ENCODE assay signal across 8 cellular contexts in the genomic region with DNA sequence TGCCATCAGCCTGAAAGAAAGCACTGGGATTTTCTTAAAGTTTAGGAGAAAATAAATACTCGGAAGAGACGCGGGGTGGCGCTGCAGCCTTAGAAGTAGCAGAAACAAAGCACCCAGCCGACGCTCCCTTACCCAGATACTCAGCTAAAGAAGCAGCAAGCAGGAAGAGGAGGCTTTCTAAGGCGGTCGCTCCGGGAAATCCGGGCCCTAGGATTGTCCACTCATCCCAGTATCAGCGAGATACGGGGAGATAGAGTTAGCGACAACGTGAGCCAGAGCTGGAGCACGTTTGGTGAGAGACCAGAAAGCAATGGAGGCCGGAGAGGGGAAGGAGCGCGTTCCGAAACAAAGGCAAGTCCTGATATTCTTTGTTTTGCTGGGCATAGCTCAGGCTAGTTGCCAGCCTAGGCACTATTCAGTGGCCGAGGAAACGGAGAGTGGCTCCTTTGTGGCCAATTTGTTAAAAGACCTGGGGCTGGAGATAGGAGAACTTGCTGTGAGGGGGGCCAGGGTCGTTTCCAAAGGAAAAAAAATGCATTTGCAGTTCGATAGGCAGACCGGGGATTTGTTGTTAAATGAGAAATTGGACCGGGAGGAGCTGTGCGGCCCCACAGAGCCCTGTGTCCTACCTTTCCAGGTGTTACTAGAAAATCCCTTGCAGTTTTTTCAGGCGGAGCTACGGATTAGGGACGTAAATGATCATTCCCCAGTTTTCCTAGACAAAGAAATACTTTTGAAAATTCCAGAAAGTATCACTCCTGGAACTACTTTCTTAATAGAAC. TPM values are rescaled to one million over a fixed set of nuclear protein-coding genes. Genes with fewer than 3 reads are reported as not detected.
DNase-seq lines count a peak whose midpoint lies in the region; ATAC-seq and TF ChIP-seq lines count a peak whose summit lies in the region.

A gene (plus strand): TSS at position 135 of the 782 bp plus-strand sequence. CDS start 176 bp downstream, at position 311.

- peak within 1 kb of the TSS; percentile 74 for H3K4me3 Mint-ChIP-seq in MCF 10A (ENCODE audit: unreplicated experiment)

- TSS peak; percentile 58 for BruUV-seq in MCF 10A (replicated peaks; lab: Mats Ljungman, UMichigan)

- peaks cover 24% of the 10 kb centered on the region for H3K9me3 Mint-ChIP-seq in MCF 10A (ENCODE audit: unreplicated experiment)

- peak; percentile 58 for TF ChIP-seq CTCF in MCF 10A (IDR thresholded peaks at IDR 0.05; ENCODE audit: unreplicated experiment)
- TF ChIP-seq CTCF in kidney epithelial cell (IDR thresholded peaks at IDR 0.05; ENCODE audit: insufficient read depth, low read length, poor library complexity, severe bottlenecking), result no peak
- peak; percentile 36 for TF ChIP-seq CTCF in upper lobe of right lung (IDR thresholded peaks at IDR 0.05)

- peak; percentile 53 for ATAC-seq in upper lobe of right lung

- no peaks in the 10 kb centered on the region for H3K36me3 Mint-ChIP-seq in MCF 10A (ENCODE audit: insufficient read depth, unreplicated experiment)

- intact Hi-C loops in MCF 10A (cut with micrococcal nuclease) (loop anchor here (2.0 kb wide), 1 partner anchor 466 kb away; no protein-coding TSS in a partner anchor), upper lobe of right lung (cut with DNase I) (no loop called here)

- H3K27me3 ChIP-seq in kidney epithelial cell (ENCODE audit: control insufficient read depth, insufficient read depth, low read length) (no peaks in the 10 kb centered on the region), upper lobe of right lung (peaks cover 11% of the 10 kb centered on the region)

- H3K27ac Mint-ChIP-seq in MCF 10A (ENCODE audit: low read depth, unreplicated experiment), result peak within 1 kb of the TSS; percentile 89

- H3K27ac ChIP-seq in upper lobe of right lung, result no peak within 1 kb of the TSS

- no peaks in the 10 kb centered on the region for H3K4me1 Mint-ChIP-seq in MCF 10A (ENCODE audit: insufficient read depth, unreplicated experiment)

- H3K4me3 ChIP-seq in kidney epithelial cell (ENCODE audit: low read depth, low read length) (peak within 1 kb of the TSS; percentile 17), upper lobe of right lung (peak within 1 kb of the TSS; percentile 36)

- H3K4me1 ChIP-seq in upper lobe of right lung, result no peaks in the 10 kb centered on the region

- no peaks in the 10 kb centered on the region for H3K27me3 Mint-ChIP-seq in MCF 10A (ENCODE audit: insufficient read depth, unreplicated experiment)

- H3K36me3 ChIP-seq in kidney epithelial cell (ENCODE audit: control insufficient read depth, insufficient read depth, low read length), result no peaks in the 10 kb centered on the region
- H3K36me3 ChIP-seq in upper lobe of right lung, result no peaks in the 10 kb centered on the region

- POLR2A ChIA-PET in MCF 10A (lab: Yijun Ruan, JAX), result no interaction called here

- CTCF ChIA-PET in MCF 10A (lab: Yijun Ruan, JAX), result interaction anchor here (0.6 to 1.9 kb wide), 5 partner anchors 11 to 469 kb away, joined by 3 to 10 read pairs (median 4); a partner anchor contains a TSS

- DNase-seq in GM03348 (ENCODE audit: low spot score) (peak; percentile 75), NCI-H446 treated with DMSO at 0.1 percent for 48 hours (lab: John Stamatoyannopoulos, UW) (peak; percentile 64), MCF 10A (ENCODE audit: unreplicated experiment) (peak; percentile 70), kidney epithelial cell (ENCODE audit: low read depth) (no peak), upper lobe of right lung (no peak), activated gamma-delta T cell (lab: John Stamatoyannopoulos, UW) (no peak)
- DNase-seq in stimulated activated CD4-positive, alpha-beta T cell treated with anti-CD3 and anti-CD28 coated beads, Interleukin-4, amount 100 ng/mL, for 24 hours, result no peak
- no peak for DNase-seq in activated CD8-positive, alpha-beta memory T cell treated with anti-CD3 and anti-CD28 coated beads, Interleukin-2, amount 50 U/mL, for 48 hours

- H3K9me3 ChIP-seq in upper lobe of right lung, result peaks cover 4% of the 10 kb centered on the region

RNA-seq across cellular contexts. Expression of the gene that starts here (rescaled TPM):
- total RNA-seq in MCF 10A (2022) (2.4 and 2.6 TPM in 2 replicates), kidney epithelial cell (5.7 and 5.8 TPM in 2 replicates), upper lobe of right lung (3.8 TPM)

Comparison
In these comparisons a context has a peak if more than half of its experiments do, and no peak if none do; other contexts are left out.
1. DNase-seq: peak in GM03348 (single experiment), NCI-H446 treated with DMSO at 0.1 percent for 48 hours (single experiment) and MCF 10A (single experiment); none in kidney epithelial cell (single experiment), upper lobe of right lung (single experiment), stimulated activated CD4-positive, alpha-beta T cell treated with anti-CD3 and anti-CD28 coated beads, Interleukin-4, amount 100 ng/mL, for 24 hours (single experiment), activated gamma-delta T cell (single experiment) and activated CD8-positive, alpha-beta memory T cell treated with anti-CD3 and anti-CD28 coated beads, Interleukin-2, amount 50 U/mL, for 48 hours (single experiment).